18 cellular contexts compared by ENCODE assay signal in genomic region chr17:2077040-2077439, GRCh38. TPM values are rescaled to one million over a fixed set of nuclear protein-coding genes. Genes with fewer than 3 reads are reported as not detected.
DNase-seq lines count a peak whose midpoint lies in the region; ATAC-seq, FAIRE-seq and TF ChIP-seq lines count a peak whose summit lies in the region.
"Had no signal": no experiment of that assay in that cellular context is flagged by ENCODE, and none has a peak within 500 bp of the region (broad histone marks: within the 10 kb centered on the region; RNA-seq: fewer than 3 reads in every experiment).

No MANE protein-coding gene starts in this region.

- H3K36me3 Mint-ChIP-seq in astrocyte (ENCODE audit: low read depth, unreplicated experiment) = peaks cover 34% of the 10 kb centered on the region
- H3K36me3 Mint-ChIP-seq in nephron (ENCODE audit: low read depth) = peaks cover 46% of the 10 kb centered on the region
- peaks cover 27 to 72% (median 50%) of the 10 kb centered on the region in 5 donors for H3K36me3 Mint-ChIP-seq in naive thymus-derived CD4-positive, alpha-beta T cell

- H3K9ac ChIP-seq in SK-N-SH (no peak overlapping the region), astrocyte (ENCODE audit: low read length) (no peak overlapping the region)

- intact Hi-C loops in naive thymus-derived CD4-positive, alpha-beta T cell (cut with micrococcal nuclease) = no loop called here

- H3K27me3 ChIP-seq in SK-N-SH (ENCODE audit: insufficient read depth) (no peaks in the 10 kb centered on the region), astrocyte (ENCODE audit: insufficient read depth, low read length) (no peaks in the 10 kb centered on the region), tibial nerve (no peaks in the 10 kb centered on the region)
- no peaks in the 10 kb centered on the region for H3K27me3 ChIP-seq in naive thymus-derived CD4-positive, alpha-beta T cell (ENCODE audit: control insufficient read depth in 2 of 2, insufficient read depth in 2 of 2, low read length in 2 of 2)

- no peaks in the 10 kb centered on the region for H4K20me1 ChIP-seq in SK-N-SH (ENCODE audit: insufficient read depth)
- H4K20me1 ChIP-seq in astrocyte (ENCODE audit: insufficient read depth, low read length) = no peaks in the 10 kb centered on the region

- FAIRE-seq in astrocyte (lab: Jason Lieb, UNC) = no peak
- FAIRE-seq: G401.6 had no signal

- TF ChIP-seq CTCF in SK-N-SH (IDR thresholded peaks at IDR 0.05) = no peak
- no peak for TF ChIP-seq CTCF in astrocyte (IDR thresholded peaks at IDR 0.05; ENCODE audit: insufficient read depth, low read depth, low read length)
- no peak for TF ChIP-seq CTCF in nephron (IDR thresholded peaks at IDR 0.05; ENCODE audit: unreplicated experiment in 3 of 3)
- no peak for TF ChIP-seq CTCF in tibial nerve (IDR thresholded peaks at IDR 0.05)

- H3K4me3 ChIP-seq in SK-N-SH (ENCODE audit: low read depth in 2 of 2, low read length in 1 of 2) (no peak overlapping the region), astrocyte (ENCODE audit: insufficient read depth, low read depth, low read length) (no peak overlapping the region), tibial nerve (no peak overlapping the region)
- H3K4me3 ChIP-seq in naive thymus-derived CD4-positive, alpha-beta T cell (ENCODE audit: low read length) = no peak overlapping the region

- H3K36me3 ChIP-seq in SK-N-SH (replicated peaks in 1 of 2; ENCODE audit: control insufficient read depth in 1 of 2, insufficient read depth in 2 of 2, low read length in 1 of 2) (peaks cover 15 to 21% of the 10 kb centered on the region in 2 experiments), astrocyte (ENCODE audit: insufficient read depth, low read length) (peaks cover 4% of the 10 kb centered on the region), tibial nerve (peaks cover 0 to 87% (median 0%) of the 10 kb centered on the region in 3 donors)
- peaks cover 5 to 69% (median 18%) of the 10 kb centered on the region in 3 experiments for H3K36me3 ChIP-seq in naive thymus-derived CD4-positive, alpha-beta T cell (ENCODE audit: control insufficient read depth in 2 of 3, insufficient read depth in 3 of 3, low read length in 3 of 3)

- H3K4me2 ChIP-seq in SK-N-SH (no peak overlapping the region), astrocyte (ENCODE audit: low read length) (no peak overlapping the region)

- H3K27ac Mint-ChIP-seq in astrocyte (ENCODE audit: unreplicated experiment) (peak overlapping the region; percentile 29), nephron (peak overlapping the region; percentile 94 to 99 (median 95))
- peak overlapping the region in 1 of 9 donors; percentile 2 for H3K27ac Mint-ChIP-seq in naive thymus-derived CD4-positive, alpha-beta T cell
- H3K27ac Mint-ChIP-seq: effector memory CD8-positive, alpha-beta T cell had no signal

- TF ChIP-seq RAD21 in SK-N-SH (IDR thresholded peaks at IDR 0.05; ENCODE audit: low read length) = no peak

- H3K4me1 ChIP-seq in SK-N-SH (ENCODE audit: control insufficient read depth in 1 of 2, insufficient read depth in 2 of 2, low read depth in 1 of 2, low read length in 1 of 2) = peaks cover 5 to 52% of the 10 kb centered on the region in 2 experiments; a peak in 3 of 4 replicates
- peaks cover 31% of the 10 kb centered on the region for H3K4me1 ChIP-seq in astrocyte (ENCODE audit: insufficient read depth, low read length)
- peaks cover 0 to 53% (median 19%) of the 10 kb centered on the region in 4 donors for H3K4me1 ChIP-seq in tibial nerve
- no peaks in the 10 kb centered on the region for H3K4me1 ChIP-seq in naive thymus-derived CD4-positive, alpha-beta T cell (ENCODE audit: control insufficient read depth in 2 of 2, insufficient read depth in 2 of 2, low read length in 2 of 2)

- H2AFZ ChIP-seq in SK-N-SH (ENCODE audit: low read depth) = no peak overlapping the region
- H2AFZ ChIP-seq in astrocyte (ENCODE audit: low read depth, low read length) = no peak overlapping the region

- no peaks in the 10 kb centered on the region for H3K9me2 ChIP-seq in SK-N-SH

- DNase-seq in SK-N-SH = no peak
- no peak for DNase-seq in astrocyte (ENCODE audit: low read depth)
- no peak for DNase-seq in tibial nerve (ENCODE audit: low spot score in 2 of 2)
- DNase-seq in NCI-H82 (lab: John Stamatoyannopoulos, UW) = no peak
- no peak for DNase-seq in naive thymus-derived CD4-positive, alpha-beta T cell
- DNase-seq: DMS 273 treated with DMSO at 0.1 percent for 48 hours; effector memory CD8-positive, alpha-beta T cell; hippocampal formation; islet precursor cell; NCI-H1092; stimulated activated CD4-positive, alpha-beta T cell treated with anti-CD3 and anti-CD28 coated beads, Interleukin-2, amount 100 ng/mL, for 24 hours; stimulated activated naive CD8-positive, alpha-beta T cell treated with anti-CD3 and anti-CD28 coated beads, Interleukin-15, amount 100 ng/mL, for 72 hours had no signal

- H3K79me2 ChIP-seq in SK-N-SH (ENCODE audit: insufficient read depth) (peaks cover 6% of the 10 kb centered on the region; the same call in 1 of the 2 replicates), astrocyte (ENCODE audit: insufficient read depth, low read length) (no peaks in the 10 kb centered on the region)

- CTCF ChIA-PET in SK-N-SH (lab: Yijun Ruan, JAX) = interaction anchor here (1.0 to 3.4 kb wide), 4 partner anchors 8 to 167 kb away, joined by 3 to 21 read pairs (median 6); partner anchors contain the start of gene HIC1
- CTCF ChIA-PET in naive thymus-derived CD4-positive, alpha-beta T cell (lab: Charles Lee) = no interaction called here

- POLR2A ChIA-PET in SK-N-SH (lab: Yijun Ruan, JAX) = no interaction called here
- POLR2A ChIA-PET in naive thymus-derived CD4-positive, alpha-beta T cell (lab: Charles Lee) = no interaction called here

- H3F3A ChIP-seq in SK-N-SH (replicated peaks; ENCODE audit: insufficient read depth) = peaks cover 7% of the 10 kb centered on the region

- H3K27ac ChIP-seq in SK-N-SH (ENCODE audit: low read depth in 2 of 2, low read length in 1 of 2) (peak overlapping the region; percentile 12 to 95; a peak in 3 of 4 replicates), astrocyte (ENCODE audit: low read depth, low read length) (no peak overlapping the region), tibial nerve (peak overlapping the region in 3 of 4 donors; percentile 68 to 79 (median 79))
- no peak overlapping the region for H3K27ac ChIP-seq in naive thymus-derived CD4-positive, alpha-beta T cell (ENCODE audit: low read depth, low read length)
- H3K27ac ChIP-seq: 22Rv1, C4-2B had no signal

- H3K4me1 Mint-ChIP-seq in astrocyte (ENCODE audit: low read depth, unreplicated experiment) = peaks cover 25% of the 10 kb centered on the region
- H3K4me1 Mint-ChIP-seq in nephron = peaks cover 59% of the 10 kb centered on the region
- H3K4me1 Mint-ChIP-seq in naive thymus-derived CD4-positive, alpha-beta T cell = peaks cover 0 to 38% (median 0%) of the 10 kb centered on the region in 7 donors

- H3K9me3 Mint-ChIP-seq in astrocyte (ENCODE audit: unreplicated experiment) (peaks cover 4% of the 10 kb centered on the region), nephron (no peaks in the 10 kb centered on the region)
- peaks cover 0 to 2% (median 0%) of the 10 kb centered on the region in 11 donors for H3K9me3 Mint-ChIP-seq in naive thymus-derived CD4-positive, alpha-beta T cell
- H3K9me3 Mint-ChIP-seq: effector memory CD8-positive, alpha-beta T cell; stimulated activated naive CD8-positive, alpha-beta T cell treated with anti-CD3 and anti-CD28 coated beads, Interleukin-15, amount 100 ng/mL, for 72 hours had no signal

- H3K9me3 ChIP-seq in SK-N-SH (no peaks in the 10 kb centered on the region), astrocyte (ENCODE audit: insufficient read depth, low read depth, low read length) (no peaks in the 10 kb centered on the region), tibial nerve (no peaks in the 10 kb centered on the region)
- H3K9me3 ChIP-seq in naive thymus-derived CD4-positive, alpha-beta T cell (ENCODE audit: control insufficient read depth in 2 of 3, low read length in 3 of 3) = no peaks in the 10 kb centered on the region

- no peak for TF ChIP-seq POLR2A in tibial nerve (IDR thresholded peaks at IDR 0.05)

- TF ChIP-seq EP300 in SK-N-SH (IDR thresholded peaks at IDR 0.05; ENCODE audit: borderline replicate concordance in 1 of 2, low read depth in 1 of 2, low read length in 1 of 2) (no peak), tibial nerve (IDR thresholded peaks at IDR 0.05) (no peak)

- H3K27me3 Mint-ChIP-seq in astrocyte (ENCODE audit: low read depth, unreplicated experiment) (no peaks in the 10 kb centered on the region), nephron (ENCODE audit: low read depth) (no peaks in the 10 kb centered on the region)
- H3K27me3 Mint-ChIP-seq in naive thymus-derived CD4-positive, alpha-beta T cell = no peaks in the 10 kb centered on the region
- H3K27me3 Mint-ChIP-seq: effector memory CD8-positive, alpha-beta T cell; stimulated activated naive CD8-positive, alpha-beta T cell treated with anti-CD3 and anti-CD28 coated beads, Interleukin-15, amount 100 ng/mL, for 72 hours had no signal

- ATAC-seq in SK-N-SH treated with all-trans-retinoic acid at 6 μM for 48 hours (no peak), GM19324 (IDR thresholded peaks at IDR 0.05; ENCODE audit: low FRiP score, unreplicated experiment) (no peak)
- no peak for ATAC-seq in naive thymus-derived CD4-positive, alpha-beta T cell
- ATAC-seq: effector memory CD8-positive, alpha-beta T cell; stimulated activated naive CD8-positive, alpha-beta T cell treated with anti-CD3 and anti-CD28 coated beads, Interleukin-15, amount 100 ng/mL, for 72 hours had no signal

- WGBS in SK-N-SH (ENCODE audit: low lambda C conversion rate) = 95% methylated on average over 8 of the region's 8 CpGs
- 52 to 58% methylated on average over 8 of the region's 8 CpGs for WGBS in tibial nerve, 2 donors

- H3K4me3 Mint-ChIP-seq in astrocyte (ENCODE audit: unreplicated experiment) = no peak overlapping the region
- H3K4me3 Mint-ChIP-seq in nephron = peak overlapping the region in 1 of 3 experiments; percentile 23
- no peak overlapping the region for H3K4me3 Mint-ChIP-seq in naive thymus-derived CD4-positive, alpha-beta T cell
- H3K4me3 Mint-ChIP-seq: effector memory CD8-positive, alpha-beta T cell had no signal

RNA-seq across cellular contexts. Expression of gene HIC1, which starts 22.1 kb away (rescaled TPM):
- 3.8 and 6.4 TPM in 2 replicates for polyA plus RNA-seq in SK-N-SH (2012; rRNA removed)
- 2.1 and 3.1 TPM in 2 replicates for polyA plus RNA-seq in SK-N-SH (2012; cell fraction: cytosol; rRNA removed)
- 13.7 and 15.5 TPM in 2 replicates for polyA plus RNA-seq in SK-N-SH (2012; cell fraction: nucleus; rRNA removed)
- 9.0 and 14.5 TPM in 2 replicates for total RNA-seq in astrocyte
- total RNA-seq in tibial nerve = 10 to 100 TPM; 27.6 to 64.7 (median 50.0) TPM
- 100 to 1,000 TPM in 1 of 5 experiments, 1 to 10 TPM in 4; 1.4 to 128 (median 6.3) TPM for total RNA-seq in naive thymus-derived CD4-positive, alpha-beta T cell
- under 1 TPM; 0.56 to 0.83 TPM for polyA plus RNA-seq in naive thymus-derived CD4-positive, alpha-beta T cell

RNA-seq across cellular contexts. Expression of gene OVCA2, which starts 35.2 kb away (rescaled TPM):
- 58.1 and 59.2 TPM in 2 replicates for polyA plus RNA-seq in SK-N-SH (2012; rRNA removed)
- polyA plus RNA-seq in SK-N-SH (2012; cell fraction: cytosol; rRNA removed) = 39.2 and 51.0 TPM in 2 replicates
- polyA plus RNA-seq in SK-N-SH (2012; cell fraction: nucleus; rRNA removed) = 34.5 and 38.7 TPM in 2 replicates
- total RNA-seq in astrocyte (32.8 and 36.8 TPM in 2 replicates), tibial nerve (10 to 100 TPM; 18.6 to 37.3 (median 35.0) TPM)
- total RNA-seq in naive thymus-derived CD4-positive, alpha-beta T cell = 10 to 100 TPM; 24.5 to 37.9 (median 31.8) TPM
- polyA plus RNA-seq in naive thymus-derived CD4-positive, alpha-beta T cell = 10 to 100 TPM; 52.7 to 65.5 TPM

RNA-seq across cellular contexts. Expression of gene DPH1, which starts 47.1 kb away (rescaled TPM):
- 36.2 and 39.5 TPM in 2 replicates for polyA plus RNA-seq in SK-N-SH (2012; rRNA removed)
- 10.0 and 16.0 TPM in 2 replicates for polyA plus RNA-seq in SK-N-SH (2012; cell fraction: cytosol; rRNA removed)
- 149 and 180 TPM in 2 replicates for polyA plus RNA-seq in SK-N-SH (2012; cell fraction: nucleus; rRNA removed)
- total RNA-seq in astrocyte = 25.8 and 26.7 TPM in 2 replicates
- total RNA-seq in tibial nerve = 100 to 1,000 TPM in 1 of 4 donors, 10 to 100 TPM in 3; 56.3 to 137 (median 63.9) TPM
- total RNA-seq in naive thymus-derived CD4-positive, alpha-beta T cell = 100 to 1,000 TPM in 1 of 5 experiments, 10 to 100 TPM in 4; 47.3 to 124 (median 97.6) TPM
- 10 to 100 TPM; 32.9 to 51.3 TPM for polyA plus RNA-seq in naive thymus-derived CD4-positive, alpha-beta T cell

RNA-seq across cellular contexts. Expression of gene RTN4RL1, which starts 51.9 kb away (rescaled TPM):
- polyA plus RNA-seq in SK-N-SH (2012; rRNA removed) = 0.07 TPM in 1 of 2 replicates, not detected in the other
- 0.01 and 0.03 TPM in 2 replicates for polyA plus RNA-seq in SK-N-SH (2012; cell fraction: cytosol; rRNA removed)
- polyA plus RNA-seq in SK-N-SH (2012; cell fraction: nucleus; rRNA removed) = 0.02 and 0.04 TPM in 2 replicates
- total RNA-seq in astrocyte (0.65 and 0.77 TPM in 2 replicates), tibial nerve (10 to 100 TPM in 1 of 4 donors, 1 to 10 TPM in 3; 7.3 to 12.6 (median 7.8) TPM)
- 1 to 10 TPM in 1 of 5 experiments, under 1 TPM in 2, not detected in 2; 0.19 to 1.5 (median 0.49) TPM for total RNA-seq in naive thymus-derived CD4-positive, alpha-beta T cell
- polyA plus RNA-seq in naive thymus-derived CD4-positive, alpha-beta T cell = under 1 TPM; 0.21 to 0.58 TPM

Comparison
In these comparisons a context has a peak if more than half of its experiments do, and no peak if none do; other contexts are left out.
1. H3K27ac ChIP-seq: peak in SK-N-SH (2 of 2) and tibial nerve (3 of 4); none in astrocyte (single experiment) and naive thymus-derived CD4-positive, alpha-beta T cell (single experiment).